ENCODE assay signal across 21 cellular contexts in the genomic region with DNA sequence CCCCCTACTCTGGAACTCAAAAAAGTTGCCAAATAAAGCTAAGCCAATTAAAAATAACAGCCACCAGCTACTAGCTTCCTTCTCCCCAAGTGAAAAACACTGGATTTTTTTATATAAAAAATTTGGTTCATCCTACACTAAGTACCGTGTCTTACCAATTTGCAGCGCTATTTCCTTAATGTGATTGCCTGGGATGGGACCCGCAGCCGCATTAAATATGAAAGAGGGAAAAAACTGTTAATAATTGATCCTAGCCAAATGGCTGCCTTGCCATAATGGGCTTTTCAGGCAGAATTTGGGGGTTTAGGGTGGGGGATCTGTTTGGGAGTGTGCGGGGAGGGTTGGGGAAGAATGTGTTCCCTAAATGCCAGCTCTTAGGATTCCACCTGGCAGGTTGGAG. TPM values are rescaled to one million over a fixed set of nuclear protein-coding genes. Genes with fewer than 3 reads are reported as not detected.
DNase-seq lines count a peak whose midpoint lies in the region; ATAC-seq and TF ChIP-seq lines count a peak whose summit lies in the region.
"Had no signal": no experiment of that assay in that cellular context is flagged by ENCODE, and none has a peak within 500 bp of the region (broad histone marks: within the 10 kb centered on the region; RNA-seq: fewer than 3 reads in every experiment).

No MANE protein-coding gene starts in this region.

- H2AFZ ChIP-seq in mesenchymal stem cell (ENCODE audit: low read depth, low read length): no peak overlapping the region

- H4K91ac ChIP-seq in mesenchymal stem cell (ENCODE audit: low read length): no peak overlapping the region

- no peak overlapping the region for H3K9ac ChIP-seq in mesenchymal stem cell (ENCODE audit: low read length)

- in situ Hi-C loops in transverse colon (cut with MboI; ENCODE audit: low pct_ligation_motif_present in 1 of 4, low pct_unique_long_range_greater_than_20kb in 1 of 4, low sequenced_read_pairs in 3 of 4): no loop called here

- WGBS in mesenchymal stem cell: 8% methylated on average over 5 of the region's 5 CpGs
- 4 to 23% methylated on average over 5 of the region's 5 CpGs for WGBS in transverse colon (ENCODE audit: low coverage in 1 of 2), 2 donors

- H3K4me1 ChIP-seq in mesenchymal stem cell (ENCODE audit: control insufficient read depth, insufficient read depth, low read depth, low read length) (peaks cover 27% of the 10 kb centered on the region), transverse colon (peaks cover 12 to 79% (median 58%) of the 10 kb centered on the region in 4 donors)

- no peaks in the 10 kb centered on the region for H3K79me1 ChIP-seq in mesenchymal stem cell (replicated peaks; ENCODE audit: low read length, poor library complexity, severe bottlenecking)

- H3K4ac ChIP-seq in mesenchymal stem cell (ENCODE audit: low read depth in 1 of 2, low read length in 2 of 2): peak overlapping the region; percentile 41 to 51

- H3K36me3 ChIP-seq in mesenchymal stem cell (ENCODE audit: control insufficient read depth in 1 of 2, insufficient read depth in 2 of 2, low read depth in 1 of 2, low read length in 2 of 2): no peaks in the 10 kb centered on the region
- H3K36me3 ChIP-seq in transverse colon: no peaks in the 10 kb centered on the region
- H3K36me3 ChIP-seq: suprapubic skin had no signal

- H3K23ac ChIP-seq in mesenchymal stem cell (ENCODE audit: low read length in 2 of 2): peak overlapping the region in 1 of 2 experiments; percentile 63

- H3K4me1 Mint-ChIP-seq in activated naive CD4-positive, alpha-beta T cell treated with anti-CD3 and anti-CD28 coated beads for 36 hours (ENCODE audit: low read depth): peaks cover 11% of the 10 kb centered on the region
- peaks cover 9% of the 10 kb centered on the region for H3K4me1 Mint-ChIP-seq in activated T-helper 17 cell treated with anti-CD3 and anti-CD28 coated beads, Interleukin-2, amount 50 U/mL, for 72 hours

- no peak overlapping the region for H2BK5ac ChIP-seq in mesenchymal stem cell (ENCODE audit: low read depth, low read length, poor library complexity, severe bottlenecking)

- H2BK15ac ChIP-seq in mesenchymal stem cell (ENCODE audit: low read depth, poor library complexity, severe bottlenecking): no peak overlapping the region

- H3K27me3 Mint-ChIP-seq in activated naive CD4-positive, alpha-beta T cell treated with anti-CD3 and anti-CD28 coated beads for 36 hours (ENCODE audit: low read depth): peaks cover 72% of the 10 kb centered on the region
- H3K27me3 Mint-ChIP-seq in activated T-helper 17 cell treated with anti-CD3 and anti-CD28 coated beads, Interleukin-2, amount 50 U/mL, for 72 hours: peaks cover 74% of the 10 kb centered on the region

- H3K4me3 ChIP-seq in mesenchymal stem cell (ENCODE audit: insufficient read depth in 1 of 2, low read depth in 1 of 2, low read length in 2 of 2) (no peak overlapping the region), transverse colon (peak overlapping the region in 2 of 4 donors; percentile 35 to 66)

- no peak for ATAC-seq in activated T-helper 17 cell treated with anti-CD3 and anti-CD28 coated beads, Interleukin-2, amount 50 U/mL, for 72 hours (replicated peaks)
- ATAC-seq in HG03571 (IDR thresholded peaks at IDR 0.05; ENCODE audit: unreplicated experiment): no peak
- ATAC-seq in HG02759 (IDR thresholded peaks at IDR 0.05; ENCODE audit: unreplicated experiment): no peak
- ATAC-seq: left cardiac atrium had no signal

- TF ChIP-seq POLR2A in transverse colon (IDR thresholded peaks at IDR 0.05): no peak

- H3K27ac Mint-ChIP-seq in activated naive CD4-positive, alpha-beta T cell treated with anti-CD3 and anti-CD28 coated beads for 36 hours: no peak overlapping the region
- H3K27ac Mint-ChIP-seq in activated T-helper 17 cell treated with anti-CD3 and anti-CD28 coated beads, Interleukin-2, amount 50 U/mL, for 72 hours: no peak overlapping the region

- peak overlapping the region; percentile 0 to 52 for H3K18ac ChIP-seq in mesenchymal stem cell (ENCODE audit: low read depth in 1 of 2, low read length in 2 of 2)

- H3K9me3 ChIP-seq in mesenchymal stem cell (ENCODE audit: control insufficient read depth, low read length): peaks cover 3% of the 10 kb centered on the region
- H3K9me3 ChIP-seq in transverse colon: no peaks in the 10 kb centered on the region
- H3K9me3 ChIP-seq: suprapubic skin had no signal

- H2BK120ac ChIP-seq in mesenchymal stem cell (ENCODE audit: low read depth, low read length): no peak overlapping the region

- intact Hi-C loops in activated naive CD4-positive, alpha-beta T cell treated with anti-CD3 and anti-CD28 coated beads for 36 hours (cut with micrococcal nuclease): no loop called here
- intact Hi-C loops in transverse colon (cut with DNase I; ENCODE audit: low total_unique reads): no loop called here

- no peak overlapping the region for H2AK5ac ChIP-seq in mesenchymal stem cell (ENCODE audit: low read length, severe bottlenecking)

- no peak overlapping the region for H4K8ac ChIP-seq in mesenchymal stem cell (ENCODE audit: low read length)

- DNase-seq in activated naive CD4-positive, alpha-beta T cell treated with anti-CD3 and anti-CD28 coated beads for 36 hours: no peak
- DNase-seq in activated naive CD4-positive, alpha-beta T cell (lab: John Stamatoyannopoulos, UW): no peak
- DNase-seq in mesenchymal stem cell: no peak
- DNase-seq in transverse colon: no peak
- DNase-seq in GOT3 (lab: John Stamatoyannopoulos, UW): no peak
- DNase-seq: activated CD4-positive, alpha-beta T cell treated with anti-CD3 and anti-CD28 coated beads for 4 hours; activated T-cell treated with anti-CD3 and anti-CD28 coated beads for 4 hours; CD4-positive, alpha-beta memory T cell; DMS79; dorsolateral prefrontal cortex; KG1; left cardiac atrium; NCI-H2029 treated with DMSO at 0.1 percent for 48 hours; occipital lobe; retina had no signal

- no peak for TF ChIP-seq CTCF in transverse colon (IDR thresholded peaks at IDR 0.05)

- H3K9me3 Mint-ChIP-seq in activated naive CD4-positive, alpha-beta T cell treated with anti-CD3 and anti-CD28 coated beads for 36 hours: no peaks in the 10 kb centered on the region
- H3K9me3 Mint-ChIP-seq in activated T-helper 17 cell treated with anti-CD3 and anti-CD28 coated beads, Interleukin-2, amount 50 U/mL, for 72 hours: no peaks in the 10 kb centered on the region

- no peaks in the 10 kb centered on the region for H3K36me3 Mint-ChIP-seq in activated naive CD4-positive, alpha-beta T cell treated with anti-CD3 and anti-CD28 coated beads for 36 hours (ENCODE audit: low read depth)
- H3K36me3 Mint-ChIP-seq in activated T-helper 17 cell treated with anti-CD3 and anti-CD28 coated beads, Interleukin-2, amount 50 U/mL, for 72 hours (ENCODE audit: low read depth): no peaks in the 10 kb centered on the region
- H3K36me3 Mint-ChIP-seq: CD4-positive, alpha-beta memory T cell had no signal

- H3K4me3 Mint-ChIP-seq in activated naive CD4-positive, alpha-beta T cell treated with anti-CD3 and anti-CD28 coated beads for 36 hours: peak overlapping the region; percentile 47
- H3K4me3 Mint-ChIP-seq in activated T-helper 17 cell treated with anti-CD3 and anti-CD28 coated beads, Interleukin-2, amount 50 U/mL, for 72 hours: peak overlapping the region; percentile 42

- no peak overlapping the region for H3K4me2 ChIP-seq in mesenchymal stem cell (ENCODE audit: low read length, poor library complexity, severe bottlenecking)

- CTCF ChIA-PET in activated naive CD4-positive, alpha-beta T cell treated with anti-CD3 and anti-CD28 coated beads for 36 hours (lab: Charles Lee): interaction anchor here (0.7 to 3.0 kb wide), 6 partner anchors 9 to 355 kb away, joined by 3 to 12 read pairs (median 4); a partner anchor contains a TSS

- H2BK12ac ChIP-seq in mesenchymal stem cell (ENCODE audit: low read length in 2 of 2): no peak overlapping the region

- H3K27ac ChIP-seq in mesenchymal stem cell (ENCODE audit: low read length, poor library complexity, severe bottlenecking): no peak overlapping the region
- H3K27ac ChIP-seq in transverse colon: peak overlapping the region; percentile 86 to 93 (median 89)
- H3K27ac ChIP-seq: dorsolateral prefrontal cortex, epithelial cell of prostate, suprapubic skin had no signal

- TF ChIP-seq EP300 in transverse colon (IDR thresholded peaks at IDR 0.05; ENCODE audit: low read depth): no peak

- peaks cover 95 to 98% of the 10 kb centered on the region in 2 experiments for H3K27me3 ChIP-seq in mesenchymal stem cell (ENCODE audit: control insufficient read depth in 1 of 2, insufficient read depth in 1 of 2, low read length in 2 of 2)
- peaks cover 100% of the 10 kb centered on the region for H3K27me3 ChIP-seq in transverse colon

- H3K14ac ChIP-seq in mesenchymal stem cell (ENCODE audit: low read length in 2 of 2): peak overlapping the region in 1 of 2 experiments; percentile 48

RNA-seq across cellular contexts. Expression of a gene that starts 2.0 kb away (rescaled TPM):
- total RNA-seq in activated naive CD4-positive, alpha-beta T cell treated with anti-CD3 and anti-CD28 coated beads for 36 hours: 1 to 10 TPM; 6.7 to 6.9 TPM
- under 1 TPM; 0.40 to 0.58 TPM for total RNA-seq in activated T-helper 17 cell treated with anti-CD3 and anti-CD28 coated beads, Interleukin-2, amount 50 U/mL, for 72 hours
- polyA plus RNA-seq in mesenchymal stem cell (2013, experiment 1 of 2): 47.3 TPM
- 47.4 TPM for polyA plus RNA-seq in mesenchymal stem cell (2013, experiment 2 of 2)
- total RNA-seq in transverse colon: 10 to 100 TPM; 19.8 to 54.3 (median 29.4) TPM
- total RNA-seq: CD4-positive, alpha-beta memory T cell; dorsolateral prefrontal cortex; frontal cortex; left cardiac atrium; occipital lobe had no signal
- polyA plus RNA-seq: CD4-positive, alpha-beta memory T cell had no signal

RNA-seq across cellular contexts. Expression of a gene that starts 9.0 kb away (rescaled TPM):
- not detected for total RNA-seq in activated naive CD4-positive, alpha-beta T cell treated with anti-CD3 and anti-CD28 coated beads for 36 hours
- not detected for total RNA-seq in activated T-helper 17 cell treated with anti-CD3 and anti-CD28 coated beads, Interleukin-2, amount 50 U/mL, for 72 hours
- 53.4 TPM for polyA plus RNA-seq in mesenchymal stem cell (2013, experiment 1 of 2)
- 50.0 TPM for polyA plus RNA-seq in mesenchymal stem cell (2013, experiment 2 of 2)
- total RNA-seq in transverse colon: 10 to 100 TPM in 2 of 4 donors, 1 to 10 TPM in 2; 1.8 to 21.3 (median 8.9) TPM
- total RNA-seq: CD4-positive, alpha-beta memory T cell; dorsolateral prefrontal cortex; frontal cortex; occipital lobe; suprapubic skin had no signal
- polyA plus RNA-seq: CD4-positive, alpha-beta memory T cell had no signal

RNA-seq across cellular contexts. Expression of a gene that starts 13.3 kb away (rescaled TPM):
- total RNA-seq in activated naive CD4-positive, alpha-beta T cell treated with anti-CD3 and anti-CD28 coated beads for 36 hours: under 1 TPM in 1 of 2 experiments, not detected in 1; 0.29 TPM
- under 1 TPM in 1 of 2 donors, not detected in 1; 0.95 TPM for total RNA-seq in activated T-helper 17 cell treated with anti-CD3 and anti-CD28 coated beads, Interleukin-2, amount 50 U/mL, for 72 hours
- polyA plus RNA-seq in mesenchymal stem cell (2013, experiment 1 of 2): 108 TPM
- 115 TPM for polyA plus RNA-seq in mesenchymal stem cell (2013, experiment 2 of 2)
- total RNA-seq in transverse colon: 10 to 100 TPM in 3 of 4 donors, not detected in 1; 11.2 to 20.9 (median 16.7) TPM
- total RNA-seq: frontal cortex, occipital lobe had no signal

RNA-seq across cellular contexts. Expression of a gene that starts 19.3 kb away (rescaled TPM):
- total RNA-seq in activated naive CD4-positive, alpha-beta T cell treated with anti-CD3 and anti-CD28 coated beads for 36 hours: not detected
- total RNA-seq in activated T-helper 17 cell treated with anti-CD3 and anti-CD28 coated beads, Interleukin-2, amount 50 U/mL, for 72 hours: under 1 TPM; 0.37 to 0.39 TPM
- 37.1 TPM for polyA plus RNA-seq in mesenchymal stem cell (2013, experiment 1 of 2)
- 35.9 TPM for polyA plus RNA-seq in mesenchymal stem cell (2013, experiment 2 of 2)
- total RNA-seq in transverse colon: 10 to 100 TPM; 42.7 to 78.4 (median 62.5) TPM
- total RNA-seq: frontal cortex, occipital lobe had no signal
- polyA plus RNA-seq: CD4-positive, alpha-beta memory T cell had no signal

RNA-seq across cellular contexts. Expression of a gene that starts 30.5 kb away (rescaled TPM):
- not detected for total RNA-seq in activated naive CD4-positive, alpha-beta T cell treated with anti-CD3 and anti-CD28 coated beads for 36 hours
- total RNA-seq in activated T-helper 17 cell treated with anti-CD3 and anti-CD28 coated beads, Interleukin-2, amount 50 U/mL, for 72 hours: not detected
- polyA plus RNA-seq in mesenchymal stem cell (2013, experiment 1 of 2): 15.0 TPM
- 14.1 TPM for polyA plus RNA-seq in mesenchymal stem cell (2013, experiment 2 of 2)
- total RNA-seq in transverse colon: 10 to 100 TPM; 10.5 to 35.4 (median 18.7) TPM
- total RNA-seq: CD4-positive, alpha-beta memory T cell; frontal cortex; occipital lobe had no signal
- polyA plus RNA-seq: CD4-positive, alpha-beta memory T cell had no signal

Comparison
In these comparisons a context has a peak if more than half of its experiments do, and no peak if none do; other contexts are left out.
1. RNA of a gene that starts 2.0 kb away (total RNA-seq): 19.8 to 54.3 TPM in transverse colon and 6.7 to 6.9 TPM in activated naive CD4-positive, alpha-beta T cell treated with anti-CD3 and anti-CD28 coated beads for 36 hours; 0.40 to 0.58 TPM in activated T-helper 17 cell treated with anti-CD3 and anti-CD28 coated beads, Interleukin-2, amount 50 U/mL, for 72 hours; every median in the first group is over 4 times any median in the second.